Comparison of ENCODE assay signal across 22 cellular contexts in genomic region chrX:43008356-43008755, GRCh38.
"Had no signal": no experiment of that assay in that cellular context is flagged by ENCODE, and none has a peak within 500 bp of the region (broad histone marks: within the 10 kb centered on the region; RNA-seq: fewer than 3 reads in every experiment).

No MANE protein-coding gene starts in this region.

- H3K36me3 ChIP-seq: right lobe of liver, tibial artery had no signal

- H3K27me3 Mint-ChIP-seq: activated naive CD4-positive, alpha-beta T cell treated with anti-CD3 and anti-CD28 coated beads, Interleukin-2, amount 50 U/mL, for 24 hours; brain; dendritic cell treated with granulocyte-macrophage colony-stimulating factor and Interleukin-4, amounts not matched to agents 40 ng/mL and 50 ng/mL, for 4 days; stimulated activated naive CD8-positive, alpha-beta T cell treated with anti-CD3 and anti-CD28 coated beads, Interleukin-15, amount 100 ng/mL, for 72 hours had no signal

- H3K9me3 Mint-ChIP-seq: activated naive CD4-positive, alpha-beta T cell treated with anti-CD3 and anti-CD28 coated beads, Interleukin-2, amount 50 U/mL, for 24 hours; brain; dendritic cell treated with granulocyte-macrophage colony-stimulating factor and Interleukin-4, amounts not matched to agents 40 ng/mL and 50 ng/mL, for 4 days; stimulated activated naive CD8-positive, alpha-beta T cell treated with anti-CD3 and anti-CD28 coated beads, Interleukin-15, amount 100 ng/mL, for 72 hours had no signal

- H3K4me3 ChIP-seq: right lobe of liver, skin epidermis, tibial artery had no signal

- H3K27me3 ChIP-seq: foreskin keratinocyte, right lobe of liver, tibial artery had no signal

- H3K36me3 Mint-ChIP-seq: activated naive CD4-positive, alpha-beta T cell treated with anti-CD3 and anti-CD28 coated beads, Interleukin-2, amount 50 U/mL, for 24 hours; brain had no signal

- H3K27ac ChIP-seq: foreskin keratinocyte, right lobe of liver, skin epidermis, tibial artery, VCaP had no signal

- DNase-seq: activated CD4-positive, alpha-beta T cell treated with anti-CD3 and anti-CD28 coated beads for 1 hour; activated CD4-positive, alpha-beta T cell treated with anti-CD3 and anti-CD28 coated beads, Interleukin-2, amount 50 U/mL, for 1 hour; activated CD8-positive, alpha-beta T cell treated with anti-CD3 and anti-CD28 coated beads, Interleukin-2, amount 10 ng/mL, durations not matched to agents 7 days and 5 days; activated gamma-delta T cell treated with Interleukin-2 at 50 U/mL for 16 hours; anterior cingulate cortex; effector CD4-positive, alpha-beta T cell; erythroblast; foreskin keratinocyte; islet precursor cell; left cardiac atrium; occipital lobe; posterior cingulate gyrus; right lobe of liver; stimulated activated CD4-positive, alpha-beta T cell treated with anti-CD3 and anti-CD28 coated beads, Interleukin-1b, Interleukin-23, amount 100 ng/mL, for 48 hours; stimulated activated naive CD8-positive, alpha-beta T cell treated with anti-CD3 and anti-CD28 coated beads, Interleukin-15, amount 100 ng/mL, for 72 hours; tibial artery had no signal

- H3K9me3 ChIP-seq: right lobe of liver, tibial artery had no signal

- ATAC-seq: activated CD8-positive, alpha-beta T cell treated with anti-CD3 and anti-CD28 coated beads, Interleukin-2, amount 10 ng/mL, durations not matched to agents 7 days and 5 days; foreskin keratinocyte; left cardiac atrium; right lobe of liver; stimulated activated naive CD8-positive, alpha-beta T cell treated with anti-CD3 and anti-CD28 coated beads, Interleukin-15, amount 100 ng/mL, for 72 hours had no signal

- H3K4me1 Mint-ChIP-seq: activated naive CD4-positive, alpha-beta T cell treated with anti-CD3 and anti-CD28 coated beads, Interleukin-2, amount 50 U/mL, for 24 hours; stimulated activated naive CD8-positive, alpha-beta T cell treated with anti-CD3 and anti-CD28 coated beads, Interleukin-15, amount 100 ng/mL, for 72 hours had no signal

- H3K4me3 Mint-ChIP-seq: activated CD8-positive, alpha-beta T cell treated with anti-CD3 and anti-CD28 coated beads, Interleukin-2, amount 10 ng/mL, durations not matched to agents 7 days and 5 days; activated naive CD4-positive, alpha-beta T cell treated with anti-CD3 and anti-CD28 coated beads, Interleukin-2, amount 50 U/mL, for 24 hours; brain; dendritic cell treated with granulocyte-macrophage colony-stimulating factor and Interleukin-4, amounts not matched to agents 40 ng/mL and 50 ng/mL, for 4 days; stimulated activated naive CD8-positive, alpha-beta T cell treated with anti-CD3 and anti-CD28 coated beads, Interleukin-15, amount 100 ng/mL, for 72 hours; T-helper 2 cell treated with Interferon-gamma antibody and Interleukin-4, amounts not matched to agents 5 μg/mL and 100 μg/mL, for 36 hours had no signal

- H3K4me1 ChIP-seq: foreskin keratinocyte, right lobe of liver, tibial artery had no signal

- H3K27ac Mint-ChIP-seq: activated CD8-positive, alpha-beta T cell treated with anti-CD3 and anti-CD28 coated beads, Interleukin-2, amount 10 ng/mL, durations not matched to agents 7 days and 5 days; activated naive CD4-positive, alpha-beta T cell treated with anti-CD3 and anti-CD28 coated beads, Interleukin-2, amount 50 U/mL, for 24 hours; brain; dendritic cell treated with granulocyte-macrophage colony-stimulating factor and Interleukin-4, amounts not matched to agents 40 ng/mL and 50 ng/mL, for 4 days; stimulated activated naive CD8-positive, alpha-beta T cell treated with anti-CD3 and anti-CD28 coated beads, Interleukin-15, amount 100 ng/mL, for 72 hours; T-helper 2 cell treated with Interferon-gamma antibody and Interleukin-4, amounts not matched to agents 5 μg/mL and 100 μg/mL, for 36 hours had no signal
